Comparison of ENCODE assay signal across 24 cellular contexts in genomic region chr11:64725601-64726139, GRCh38. TPM values are rescaled to one million over a fixed set of nuclear protein-coding genes. Genes with fewer than 3 reads are reported as not detected.
DNase-seq lines count a peak whose midpoint lies in the region; ATAC-seq, FAIRE-seq and TF ChIP-seq lines count a peak whose summit lies in the region.
"Had no signal": no experiment of that assay in that cellular context is flagged by ENCODE, and none has a peak within 500 bp of the region (broad histone marks: within the 10 kb centered on the region; RNA-seq: fewer than 3 reads in every experiment).

No MANE protein-coding gene starts in this region.

- H4K8ac ChIP-seq in H1 (ENCODE audit: extremely low read depth, insufficient read depth, low read length): peak overlapping the region; percentile 19; the same call in 1 of the 2 replicates

- CTCF ChIA-PET in H1 (lab: Charles Lee; ENCODE audit: partially characterized antibody): interaction anchor here (0.6 to 3.3 kb wide), 13 partner anchors 11 to 796 kb away, joined by 3 to 22 read pairs (median 3); partner anchors contain the start of gene PYGM

- H3K79me2 ChIP-seq in H1 (ENCODE audit: control insufficient read depth in 1 of 2, insufficient read depth in 2 of 2, low read length in 2 of 2): no peaks in the 10 kb centered on the region

- peak overlapping the region; percentile 80 for H3K4me3 Mint-ChIP-seq in neural crest cell
- H3K4me3 Mint-ChIP-seq: activated CD4-positive, alpha-beta memory T cell treated with anti-CD3 and anti-CD28 coated beads, Interleukin-2, amount 10 ng/mL, durations not matched to agents 7 days and 5 days; central memory CD8-positive, alpha-beta T cell; memory B cell had no signal

- H3K23ac ChIP-seq in H1 (ENCODE audit: insufficient read length): no peak overlapping the region

- peaks cover 19 to 22% (median 20%) of the 10 kb centered on the region in 11 experiments for H3K27me3 ChIP-seq in BLaER1 treated with 17β-estradiol and CSF1 and Interleukin-3, amounts not matched to agents 10 nM and 100 nM
- H3K27me3 ChIP-seq in H1 (replicated peaks in 1 of 4; ENCODE audit: control insufficient read depth in 3 of 4, extremely low read depth in 1 of 4, insufficient read depth in 3 of 4, low read length in 3 of 4): peaks cover 7 to 20% (median 16%) of the 10 kb centered on the region in 4 experiments
- H3K27me3 ChIP-seq: SJCRH30 had no signal

- no peak overlapping the region for H2BK120ac ChIP-seq in H1 (replicated peaks; ENCODE audit: low read depth, low read length)

- peak overlapping the region in 9 of 11 experiments; percentile 12 to 100 (median 96); a peak in 13 of 22 replicates for H3K4me2 ChIP-seq in BLaER1 treated with 17β-estradiol and CSF1 and Interleukin-3, amounts not matched to agents 10 nM and 100 nM
- peak overlapping the region; percentile 6 to 45; a peak in 3 of 4 replicates for H3K4me2 ChIP-seq in H1 (ENCODE audit: insufficient read depth in 1 of 2, low read depth in 2 of 2, low read length in 2 of 2)

- peak overlapping the region; percentile 83 for H2BK5ac ChIP-seq in H1 (ENCODE audit: low read depth, low read length)

- peak overlapping the region; percentile 68; the same call in 1 of the 2 replicates for H3K18ac ChIP-seq in H1 (ENCODE audit: extremely low read depth, low read length)

- no peak overlapping the region for H3K4me3 ChIP-seq in BLaER1 treated with 17β-estradiol and CSF1 and Interleukin-3, amounts not matched to agents 10 nM and 100 nM
- no peak overlapping the region for H3K4me3 ChIP-seq in H1 (ENCODE audit: extremely low read depth in 1 of 4, insufficient read depth in 2 of 4, low read depth in 3 of 4, low read length in 4 of 4)
- H3K4me3 ChIP-seq: psoas muscle, SJCRH30 had no signal

- H3K27ac Mint-ChIP-seq in neural crest cell (ENCODE audit: unreplicated experiment): peak overlapping the region; percentile 81
- H3K27ac Mint-ChIP-seq: activated CD4-positive, alpha-beta memory T cell treated with anti-CD3 and anti-CD28 coated beads, Interleukin-2, amount 10 ng/mL, durations not matched to agents 7 days and 5 days had no signal

- peaks cover 8% of the 10 kb centered on the region; the same call in 1 of the 2 replicates for H3K23me2 ChIP-seq in H1 (ENCODE audit: low read depth, low read length)

- H3K4me1 Mint-ChIP-seq in neural crest cell: peaks cover 32% of the 10 kb centered on the region

- H4K20me1 ChIP-seq in BLaER1 treated with 17β-estradiol and CSF1 and Interleukin-3, amounts not matched to agents 10 nM and 100 nM: peaks cover 0 to 60% (median 23%) of the 10 kb centered on the region in 11 experiments; a peak in 13 of 22 replicates
- H4K20me1 ChIP-seq in H1 (replicated peaks in 1 of 2; ENCODE audit: control insufficient read depth in 1 of 2, insufficient read depth in 2 of 2, low read length in 2 of 2): no peaks in the 10 kb centered on the region

- 58% methylated on average over 9 of the region's 11 CpGs; no CpG with 5 or more reads in 1 of the 2 experiments for WGBS in H1 (ENCODE audit: extremely low coverage in 1 of 2, insufficient coverage in 1 of 2, insufficient read length in 1 of 2, insufficient replicate concordance in 2 of 2, low coverage in 1 of 2, low lambda C conversion rate in 2 of 2, missing lambda C conversion rate in 1 of 2), 2 experiments

- FAIRE-seq in D721Med (lab: Jason Lieb, UNC): no peak
- FAIRE-seq in H1 (lab: Jason Lieb, UNC): no peak

- TF ChIP-seq CTCF in D721Med (IDR thresholded peaks at IDR 0.05; ENCODE audit: insufficient read depth, missing control alignments) (no peak), H1 (IDR thresholded peaks at IDR 0.05; ENCODE audit: control extremely low read depth in 1 of 3, insufficient read depth in 1 of 3, low read depth in 1 of 3, low read length in 3 of 3) (no peak), neural crest cell (conservative IDR thresholded peaks at IDR 0.05) (no peak), GM10266 (IDR thresholded peaks at IDR 0.05; ENCODE audit: control insufficient read depth, insufficient read depth, low read depth, missing control alignments) (no peak)

- peaks cover 4% of the 10 kb centered on the region; the same call in 1 of the 2 replicates for H3K79me1 ChIP-seq in H1 (ENCODE audit: low read depth, low read length)

- peak overlapping the region; percentile 88 for H2AK5ac ChIP-seq in H1 (ENCODE audit: low read depth, low read length)

- H2BK15ac ChIP-seq in H1 (ENCODE audit: low read length): peak overlapping the region; percentile 21; the same call in 1 of the 2 replicates

- TF ChIP-seq EP300 in H1 (IDR thresholded peaks at IDR 0.05; ENCODE audit: borderline replicate concordance in 1 of 2, low read depth in 2 of 2, low read length in 2 of 2): no peak

- TF ChIP-seq RAD21 in H1 (IDR thresholded peaks at IDR 0.05 in 1 of 2, conservative IDR thresholded peaks at IDR 0.05 in 1 of 2; ENCODE audit: low read depth in 2 of 2, low read length in 2 of 2): no peak

- H3K36me3 ChIP-seq in BLaER1 treated with 17β-estradiol and CSF1 and Interleukin-3, amounts not matched to agents 10 nM and 100 nM: peaks cover 14 to 48% (median 35%) of the 10 kb centered on the region in 11 experiments
- H3K36me3 ChIP-seq in H1 (ENCODE audit: control insufficient read depth in 2 of 4, insufficient read depth in 4 of 4, low read length in 3 of 4): no peaks in the 10 kb centered on the region
- H3K36me3 ChIP-seq: SJCRH30 had no signal

- H3K9ac ChIP-seq in BLaER1 treated with 17β-estradiol and CSF1 and Interleukin-3, amounts not matched to agents 10 nM and 100 nM: no peak overlapping the region
- peak overlapping the region in 1 of 4 experiments; percentile 5; a peak in 1 of 7 replicates for H3K9ac ChIP-seq in H1 (replicated peaks in 1 of 4; ENCODE audit: extremely low read depth in 1 of 4, low read depth in 3 of 4, low read length in 3 of 4)

- H3K27ac ChIP-seq in BLaER1 treated with 17β-estradiol and CSF1 and Interleukin-3, amounts not matched to agents 10 nM and 100 nM: no peak overlapping the region
- H3K27ac ChIP-seq in H1 (ENCODE audit: low read depth, low read length): no peak overlapping the region
- H3K27ac ChIP-seq: psoas muscle, SJCRH30 had no signal

- H3K9me3 Mint-ChIP-seq in neural crest cell: no peaks in the 10 kb centered on the region
- H3K9me3 Mint-ChIP-seq: activated CD4-positive, alpha-beta memory T cell treated with anti-CD3 and anti-CD28 coated beads, Interleukin-2, amount 10 ng/mL, durations not matched to agents 7 days and 5 days; central memory CD8-positive, alpha-beta T cell; memory B cell had no signal

- ATAC-seq in GM18868 (IDR thresholded peaks at IDR 0.05; ENCODE audit: unreplicated experiment): no peak
- ATAC-seq: psoas muscle had no signal

- no peak overlapping the region for H3K4ac ChIP-seq in H1 (replicated peaks; ENCODE audit: insufficient read length, low read depth, low read length)

- H3K36me3 Mint-ChIP-seq in neural crest cell (ENCODE audit: low read depth): no peaks in the 10 kb centered on the region

- no peaks in the 10 kb centered on the region for H3K9me3 ChIP-seq in BLaER1 treated with 17β-estradiol and CSF1 and Interleukin-3, amounts not matched to agents 10 nM and 100 nM (replicated peaks in 1 of 11)
- H3K9me3 ChIP-seq in H1 (ENCODE audit: insufficient read depth in 2 of 2, low read depth in 1 of 2, low read length in 1 of 2): no peaks in the 10 kb centered on the region
- H3K9me3 ChIP-seq: psoas muscle, SJCRH30 had no signal

- peak; percentile 18 for DNase-seq in D721Med (ENCODE audit: insufficient read length, low spot score)
- DNase-seq in H1 (ENCODE audit: low read depth in 1 of 2, low spot score in 2 of 2): no peak
- DNase-seq in neural crest cell (ENCODE audit: low read depth, low spot score): no peak
- no peak for DNase-seq in HCEC 1CT
- DNase-seq in GM10266 (ENCODE audit: extremely low spot score): no peak
- DNase-seq in T1000 (lab: John Stamatoyannopoulos, UW): no peak
- DNase-seq: activated CD4-positive, alpha-beta memory T cell treated with anti-CD3 and anti-CD28 coated beads, Interleukin-2, amount 10 ng/mL, durations not matched to agents 7 days and 5 days; activated naive CD4-positive, alpha-beta T cell; activated T-cell treated with anti-CD3 and anti-CD28 coated beads, Interleukin-2, amount 50 U/mL, for 1 hour; anterior cingulate cortex; Calu3; EL; foreskin melanocyte; hypothalamus; kidney glomerular epithelial cell; NCI-H1417 treated with DMSO at 0.1 percent for 48 hours; psoas muscle; SJCRH30; stimulated activated CD4-positive, alpha-beta T cell treated with anti-CD3 and anti-CD28 coated beads, Interleukin-4, amount 100 ng/mL, for 24 hours had no signal

- H4K91ac ChIP-seq in H1 (replicated peaks; ENCODE audit: insufficient read length, low read length): no peak overlapping the region

- no peak overlapping the region for H4K5ac ChIP-seq in H1 (ENCODE audit: insufficient read length, low read depth, low read length)

- peak overlapping the region; percentile 40; the same call in 1 of the 2 replicates for H2BK12ac ChIP-seq in H1 (ENCODE audit: low read depth, low read length)

- peaks cover 10 to 55% (median 39%) of the 10 kb centered on the region in 10 experiments for H3K4me1 ChIP-seq in BLaER1 treated with 17β-estradiol and CSF1 and Interleukin-3, amounts not matched to agents 10 nM and 100 nM
- peaks cover 10 to 43% (median 28%) of the 10 kb centered on the region in 4 experiments for H3K4me1 ChIP-seq in H1 (replicated peaks in 1 of 4; ENCODE audit: control insufficient read depth in 3 of 4, insufficient read depth in 4 of 4, low read length in 3 of 4)
- H3K4me1 ChIP-seq: SJCRH30 had no signal

- H3K56ac ChIP-seq in H1 (replicated peaks; ENCODE audit: insufficient read length, low read depth, low read length): no peak overlapping the region

- POLR2A ChIA-PET in H1 (lab: Charles Lee; ENCODE audit: partially characterized antibody): interaction anchor here (0.6 to 3.6 kb wide), 15 partner anchors 9 to 356 kb away, joined by 3 to 48 read pairs (median 4); no protein-coding TSS in a partner anchor

- TF ChIP-seq POLR2A in H1 (IDR thresholded peaks at IDR 0.05; ENCODE audit: control extremely low read depth in 1 of 2, low read depth in 2 of 2, low read length in 2 of 2): no peak

- 0 out of 2 replicates have a peak overlapping the region, but pooled peaks have one; percentile 24 for H2BK20ac ChIP-seq in H1 (ENCODE audit: low read length)

- H3K27me3 Mint-ChIP-seq in neural crest cell (ENCODE audit: low read depth): peaks cover 36% of the 10 kb centered on the region

- no peak overlapping the region for H2AFZ ChIP-seq in H1 (ENCODE audit: low read length)

- no peak overlapping the region for H3K14ac ChIP-seq in H1 (ENCODE audit: insufficient read length)

RNA-seq across cellular contexts. Expression of gene NRXN2, which starts 2.7 kb away (rescaled TPM):
- total RNA-seq in H1 (2021; fragmentation: NEBNext Ultra II Directional; extraction: Animal tissue kit (Norgen Biotek cat#: 25700)): 11.4 and 11.5 TPM in 2 replicates
- polyA plus RNA-seq in H1 (2011; rRNA removed): 1.3 and 5.7 TPM in 2 replicates
- polyA plus RNA-seq in H1 (2011; cell fraction: cytosol; rRNA removed): 2.4 TPM
- 7.0 TPM for polyA plus RNA-seq in H1 (2011; cell fraction: nucleus; rRNA removed)
- polyA plus RNA-seq in H1 (2012, experiment 1 of 2): 6.8 to 12.4 TPM (median 9.6 TPM) in 4 replicates
- 4.9 TPM for polyA plus RNA-seq in H1 (2012, experiment 2 of 2)
- polyA plus RNA-seq in H1 (2013, experiment 1 of 2): 11.2 TPM
- polyA plus RNA-seq in H1 (2013, experiment 2 of 2): 12.9 TPM
- 10.7 and 12.0 TPM in 2 replicates for polyA minus RNA-seq in H1 (2011; rRNA and poly(A)+ RNA removed)
- polyA minus RNA-seq in H1 (2011; cell fraction: cytosol; rRNA and poly(A)+ RNA removed): 8.7 TPM
- 10.3 TPM for polyA minus RNA-seq in H1 (2011; cell fraction: nucleus; rRNA and poly(A)+ RNA removed)
- 8.5 and 10.0 TPM in 2 replicates for total RNA-seq in neural crest cell
- total RNA-seq: Calu3, M059J had no signal

RNA-seq across cellular contexts. Expression of gene RASGRP2, which starts 18.3 kb away (rescaled TPM):
- total RNA-seq in H1 (2021; fragmentation: NEBNext Ultra II Directional; extraction: Animal tissue kit (Norgen Biotek cat#: 25700)): 37.9 and 40.6 TPM in 2 replicates
- polyA plus RNA-seq in H1 (2011; rRNA removed): 45.7 and 50.4 TPM in 2 replicates
- 41.1 TPM for polyA plus RNA-seq in H1 (2011; cell fraction: cytosol; rRNA removed)
- 127 TPM for polyA plus RNA-seq in H1 (2011; cell fraction: nucleus; rRNA removed)
- 30.1 to 58.0 TPM (median 54.6 TPM) in 4 replicates for polyA plus RNA-seq in H1 (2012, experiment 1 of 2)
- polyA plus RNA-seq in H1 (2012, experiment 2 of 2): 31.1 TPM
- 33.0 TPM for polyA plus RNA-seq in H1 (2013, experiment 1 of 2)
- polyA plus RNA-seq in H1 (2013, experiment 2 of 2): 34.6 TPM
- 14.8 and 18.9 TPM in 2 replicates for polyA minus RNA-seq in H1 (2011; rRNA and poly(A)+ RNA removed)
- polyA minus RNA-seq in H1 (2011; cell fraction: cytosol; rRNA and poly(A)+ RNA removed): 12.3 TPM
- 24.8 TPM for polyA minus RNA-seq in H1 (2011; cell fraction: nucleus; rRNA and poly(A)+ RNA removed)
- 0.93 and 1.5 TPM in 2 replicates for total RNA-seq in neural crest cell
- total RNA-seq: Calu3 had no signal

RNA-seq across cellular contexts. Expression of gene PYGM, which starts 34.1 kb away (rescaled TPM):
- 9.6 and 9.7 TPM in 2 replicates for total RNA-seq in H1 (2021; fragmentation: NEBNext Ultra II Directional; extraction: Animal tissue kit (Norgen Biotek cat#: 25700))
- 10.0 and 15.2 TPM in 2 replicates for polyA plus RNA-seq in H1 (2011; rRNA removed)
- 10.4 TPM for polyA plus RNA-seq in H1 (2011; cell fraction: cytosol; rRNA removed)
- polyA plus RNA-seq in H1 (2011; cell fraction: nucleus; rRNA removed): 20.9 TPM
- polyA plus RNA-seq in H1 (2012, experiment 1 of 2): 9.2 to 15.4 TPM (median 13.0 TPM) in 4 replicates
- 11.5 TPM for polyA plus RNA-seq in H1 (2012, experiment 2 of 2)
- 6.9 TPM for polyA plus RNA-seq in H1 (2013, experiment 1 of 2)
- polyA plus RNA-seq in H1 (2013, experiment 2 of 2): 6.3 TPM
- polyA minus RNA-seq in H1 (2011; rRNA and poly(A)+ RNA removed): 13.2 and 16.4 TPM in 2 replicates
- 12.3 TPM for polyA minus RNA-seq in H1 (2011; cell fraction: cytosol; rRNA and poly(A)+ RNA removed)
- 5.4 TPM for polyA minus RNA-seq in H1 (2011; cell fraction: nucleus; rRNA and poly(A)+ RNA removed)
- total RNA-seq in neural crest cell: 1.2 TPM in 2 replicates

RNA-seq across cellular contexts. Expression of gene SF1, which starts 52.7 kb away (rescaled TPM):
- 353 and 365 TPM in 2 replicates for total RNA-seq in H1 (2021; fragmentation: NEBNext Ultra II Directional; extraction: Animal tissue kit (Norgen Biotek cat#: 25700))
- 72.7 and 110 TPM in 2 replicates for polyA plus RNA-seq in H1 (2011; rRNA removed)
- polyA plus RNA-seq in H1 (2011; cell fraction: cytosol; rRNA removed): 70.0 TPM
- 197 TPM for polyA plus RNA-seq in H1 (2011; cell fraction: nucleus; rRNA removed)
- polyA plus RNA-seq in H1 (2012, experiment 1 of 2): 259 to 328 TPM (median 273 TPM) in 4 replicates
- polyA plus RNA-seq in H1 (2012, experiment 2 of 2): 150 TPM
- polyA plus RNA-seq in H1 (2013, experiment 1 of 2): 194 TPM
- polyA plus RNA-seq in H1 (2013, experiment 2 of 2): 181 TPM
- polyA minus RNA-seq in H1 (2011; rRNA and poly(A)+ RNA removed): 75.9 and 88.7 TPM in 2 replicates
- polyA minus RNA-seq in H1 (2011; cell fraction: cytosol; rRNA and poly(A)+ RNA removed): 107 TPM
- polyA minus RNA-seq in H1 (2011; cell fraction: nucleus; rRNA and poly(A)+ RNA removed): 210 TPM
- total RNA-seq in neural crest cell: 578 and 592 TPM in 2 replicates

Comparison
In these comparisons a context has a peak if more than half of its experiments do, and no peak if none do; other contexts are left out.
1. RNA of gene RASGRP2, which starts 18.3 kb away (total RNA-seq): 37.9 to 40.6 TPM in H1; 0.93 to 1.5 TPM in neural crest cell; every median in the first group is over 10 times any median in the second.